In the genomic region with DNA sequence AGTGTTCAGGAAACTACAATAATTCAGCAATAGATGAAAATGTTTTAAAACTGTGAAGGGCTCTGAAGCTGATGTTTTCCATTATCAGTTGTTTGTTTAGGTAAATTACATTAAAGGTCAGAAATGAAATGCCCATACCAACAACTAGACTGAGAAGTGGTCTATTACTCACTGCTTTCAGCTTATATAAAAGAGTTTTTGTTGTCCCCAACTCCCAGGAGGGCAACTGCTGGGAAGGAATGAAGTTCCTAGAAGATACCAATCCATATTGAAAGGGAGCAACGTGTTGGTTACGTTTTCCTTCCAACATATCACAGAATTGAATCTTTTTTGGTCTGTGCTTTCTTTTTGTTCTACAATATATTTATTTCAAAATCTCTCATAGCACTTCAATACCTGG, we compare ENCODE assay signal across 25 cellular contexts.
DNase-seq lines count a peak whose midpoint lies in the region; ATAC-seq and TF ChIP-seq lines count a peak whose summit lies in the region.
"Had no signal": no experiment of that assay in that cellular context is flagged by ENCODE, and none has a peak within 500 bp of the region (broad histone marks: within the 10 kb centered on the region; RNA-seq: fewer than 3 reads in every experiment).

No MANE protein-coding gene starts in this region.

- H3K4me3 Mint-ChIP-seq in nephron: no peak overlapping the region
- H3K4me3 Mint-ChIP-seq in activated T-helper 17 cell treated with anti-CD3 and anti-CD28 coated beads, Interleukin-2, amount 50 U/mL, for 72 hours: no peak overlapping the region
- H3K4me3 Mint-ChIP-seq: CD14-positive monocyte; CD4-positive, alpha-beta memory T cell; CD4-positive, CD25-positive, alpha-beta regulatory T cell; CD8-positive, alpha-beta memory T cell had no signal

- H3K27ac Mint-ChIP-seq in nephron: peak overlapping the region in 2 of 3 experiments; percentile 49 to 61
- H3K27ac Mint-ChIP-seq in activated T-helper 17 cell treated with anti-CD3 and anti-CD28 coated beads, Interleukin-2, amount 50 U/mL, for 72 hours: no peak overlapping the region
- H3K27ac Mint-ChIP-seq: CD14-positive monocyte; CD4-positive, CD25-positive, alpha-beta regulatory T cell; CD8-positive, alpha-beta memory T cell had no signal

- H3K27me3 Mint-ChIP-seq in nephron (ENCODE audit: low read depth): no peaks in the 10 kb centered on the region
- H3K27me3 Mint-ChIP-seq in activated T-helper 17 cell treated with anti-CD3 and anti-CD28 coated beads, Interleukin-2, amount 50 U/mL, for 72 hours: no peaks in the 10 kb centered on the region
- H3K27me3 Mint-ChIP-seq: CD4-positive, alpha-beta memory T cell; CD4-positive, CD25-positive, alpha-beta regulatory T cell; CD8-positive, alpha-beta memory T cell had no signal

- H3K4me3 ChIP-seq in choroid plexus epithelial cell (ENCODE audit: low read depth, low read length) (no peak overlapping the region), left ventricle myocardium inferior (no peak overlapping the region)
- H3K4me3 ChIP-seq: BLaER1, GM12878 had no signal

- no peaks in the 10 kb centered on the region for H3K9me3 Mint-ChIP-seq in nephron
- H3K9me3 Mint-ChIP-seq in activated T-helper 17 cell treated with anti-CD3 and anti-CD28 coated beads, Interleukin-2, amount 50 U/mL, for 72 hours: no peaks in the 10 kb centered on the region
- H3K9me3 Mint-ChIP-seq: CD4-positive, CD25-positive, alpha-beta regulatory T cell; CD8-positive, alpha-beta memory T cell had no signal

- peaks cover 11% of the 10 kb centered on the region for H3K4me1 ChIP-seq in left ventricle myocardium inferior
- H3K4me1 ChIP-seq: BLaER1, Caco-2 had no signal

- H3K36me3 ChIP-seq in left ventricle myocardium inferior: no peaks in the 10 kb centered on the region
- H3K36me3 ChIP-seq: BE2C, BLaER1 had no signal

- H3K27ac ChIP-seq in left ventricle myocardium inferior (replicated peaks): no peak overlapping the region
- H3K27ac ChIP-seq: BLaER1 had no signal

- H3K4me1 Mint-ChIP-seq in nephron: peaks cover 32% of the 10 kb centered on the region
- H3K4me1 Mint-ChIP-seq in activated T-helper 17 cell treated with anti-CD3 and anti-CD28 coated beads, Interleukin-2, amount 50 U/mL, for 72 hours: no peaks in the 10 kb centered on the region
- H3K4me1 Mint-ChIP-seq: CD14-positive monocyte; CD4-positive, alpha-beta memory T cell; CD4-positive, CD25-positive, alpha-beta regulatory T cell; CD8-positive, alpha-beta memory T cell had no signal

- TF ChIP-seq CTCF in choroid plexus epithelial cell (conservative IDR thresholded peaks at IDR 0.05; ENCODE audit: low read depth, low read length) (no peak), nephron (IDR thresholded peaks at IDR 0.05; ENCODE audit: unreplicated experiment in 3 of 3) (no peak), left ventricle myocardium inferior (IDR thresholded peaks at IDR 0.05; ENCODE audit: borderline replicate concordance) (no peak)

- DNase-seq in NCI-H526 treated with DMSO at 0.1 percent for 48 hours (lab: John Stamatoyannopoulos, UW) (peak; percentile 33), choroid plexus epithelial cell (ENCODE audit: low read depth) (peak; percentile 1), smooth muscle cell of the brain vasculature (ENCODE audit: low read depth, low spot score) (peak; percentile 26), left ventricle myocardium inferior (no peak), DMS114 treated with DMSO at 0.1 percent for 48 hours (lab: John Stamatoyannopoulos, UW; ENCODE audit: unreplicated experiment) (no peak)
- DNase-seq: 8988T; ACHN; BE2C; C1 segment of cervical spinal cord; Caco-2; Calu3; CD4-positive, alpha-beta memory T cell; CD4-positive, CD25-positive, alpha-beta regulatory T cell; CD8-positive, alpha-beta memory T cell; DMS153; DMS79; DND-41; EL; GDM1 had no signal

- H3K9me3 ChIP-seq in left ventricle myocardium inferior (replicated peaks): no peaks in the 10 kb centered on the region
- H3K9me3 ChIP-seq: BE2C, BLaER1, Caco-2 had no signal

- no peaks in the 10 kb centered on the region for H3K27me3 ChIP-seq in left ventricle myocardium inferior (ENCODE audit: low read depth)
- H3K27me3 ChIP-seq: BE2C, BLaER1 had no signal

- no peak for ATAC-seq in activated T-helper 17 cell treated with anti-CD3 and anti-CD28 coated beads, Interleukin-2, amount 50 U/mL, for 72 hours (replicated peaks)
- ATAC-seq in HG02642 (IDR thresholded peaks at IDR 0.05; ENCODE audit: poor library complexity, unreplicated experiment): no peak
- ATAC-seq: GM12878 had no signal

- no peaks in the 10 kb centered on the region for H3K36me3 Mint-ChIP-seq in nephron (ENCODE audit: low read depth)
- H3K36me3 Mint-ChIP-seq in activated T-helper 17 cell treated with anti-CD3 and anti-CD28 coated beads, Interleukin-2, amount 50 U/mL, for 72 hours (ENCODE audit: low read depth): no peaks in the 10 kb centered on the region
- H3K36me3 Mint-ChIP-seq: CD14-positive monocyte; CD4-positive, CD25-positive, alpha-beta regulatory T cell; CD8-positive, alpha-beta memory T cell had no signal

- intact Hi-C loops in left ventricle myocardium inferior (cut with micrococcal nuclease): no loop called here

Comparison
In these comparisons a context has a peak if more than half of its experiments do, and no peak if none do; other contexts are left out.
1. DNase-seq: peak in NCI-H526 treated with DMSO at 0.1 percent for 48 hours (single experiment), choroid plexus epithelial cell (single experiment) and smooth muscle cell of the brain vasculature (single experiment); none in left ventricle myocardium inferior (single experiment) and DMS114 treated with DMSO at 0.1 percent for 48 hours (single experiment).